ENCODE assay signal across 22 cellular contexts in the genomic region with DNA sequence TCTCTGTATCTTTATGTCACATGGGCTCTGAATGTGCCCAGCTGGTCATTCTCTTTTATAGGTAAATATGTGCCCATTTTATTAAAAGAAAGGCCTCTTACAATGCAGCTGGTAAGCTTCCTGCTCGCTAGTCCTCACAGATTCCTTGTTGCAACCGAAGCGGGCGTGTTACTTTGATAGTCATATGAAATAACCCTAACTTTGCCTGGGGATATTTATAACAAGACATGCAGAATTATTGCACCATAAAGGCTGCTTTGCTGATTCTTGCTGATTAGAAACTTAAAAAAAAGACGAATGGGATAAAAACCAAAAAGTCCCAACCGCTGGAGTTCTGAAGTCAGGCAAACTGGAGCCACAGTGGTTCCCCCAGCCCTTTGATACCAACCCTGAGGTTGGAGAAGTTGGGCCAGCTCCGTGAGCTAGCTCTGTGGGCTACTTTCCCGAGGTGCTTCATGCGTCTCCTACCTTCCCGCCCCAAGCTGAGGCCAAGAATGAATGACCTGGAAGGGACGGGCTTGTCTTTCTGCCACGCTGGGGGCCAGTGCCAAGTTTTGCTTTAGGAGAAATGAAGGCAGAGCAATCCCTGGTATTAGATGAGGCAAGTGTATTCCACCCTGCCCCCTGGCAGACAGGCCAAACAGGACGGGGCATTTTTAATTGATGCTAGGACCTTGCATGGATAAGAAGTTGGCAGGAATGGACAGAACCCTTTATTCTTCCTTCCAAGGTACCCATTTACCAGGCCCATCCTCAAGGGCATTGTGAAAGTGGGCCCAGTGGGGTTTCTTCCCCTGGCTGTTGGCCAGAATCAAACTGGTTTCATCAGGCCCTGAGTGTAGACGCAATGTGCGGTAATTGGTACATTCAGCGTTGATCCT.
"Had no signal": no experiment of that assay in that cellular context is flagged by ENCODE, and none has a peak within 500 bp of the region (broad histone marks: within the 10 kb centered on the region; RNA-seq: fewer than 3 reads in every experiment).

No MANE protein-coding gene starts in this region.

- H3K27me3 ChIP-seq: body of pancreas, right lobe of liver, spleen, transverse colon had no signal

- H3K27ac ChIP-seq: body of pancreas, prostate gland, right lobe of liver, spleen, transverse colon had no signal

- H3K27ac Mint-ChIP-seq: activated CD8-positive, alpha-beta memory T cell treated with anti-CD3 and anti-CD28 coated beads, Interleukin-2, amount 10 ng/mL, durations not matched to agents 7 days and 5 days; activated naive CD4-positive, alpha-beta T cell treated with anti-CD3 and anti-CD28 coated beads, Interleukin-2, amount 50 U/mL, for 24 hours; activated T-cell treated with anti-CD3 and anti-CD28 coated beads, Interleukin-2, amount 50 U/mL, for 24 hours; endodermal cell; naive thymus-derived CD8-positive, alpha-beta T cell; stimulated activated memory B cell treated with anti-CD40 and anti-IgM and Interleukin-4, amounts not matched to agents 10 μg/mL and 1 μg/mL and 100 μg/mL, for 72 hours; T-helper 2 cell treated with Interferon-gamma antibody and Interleukin-4, amounts not matched to agents 5 μg/mL and 100 μg/mL, for 36 hours had no signal

- H3K9me3 Mint-ChIP-seq: activated naive CD4-positive, alpha-beta T cell treated with anti-CD3 and anti-CD28 coated beads, Interleukin-2, amount 50 U/mL, for 24 hours; activated T-cell treated with anti-CD3 and anti-CD28 coated beads, Interleukin-2, amount 50 U/mL, for 24 hours; endodermal cell; naive thymus-derived CD8-positive, alpha-beta T cell; stimulated activated memory B cell treated with anti-CD40 and anti-IgM and Interleukin-4, amounts not matched to agents 10 μg/mL and 1 μg/mL and 100 μg/mL, for 72 hours; T-helper 2 cell treated with Interferon-gamma antibody and Interleukin-4, amounts not matched to agents 5 μg/mL and 100 μg/mL, for 36 hours had no signal

- H3K4me1 ChIP-seq: body of pancreas, prostate gland, right lobe of liver, spleen, transverse colon had no signal

- DNase-seq: activated CD4-positive, alpha-beta T cell treated with anti-CD3 and anti-CD28 coated beads, Interleukin-2, amount 50 U/mL, for 4 hours; activated CD8-positive, alpha-beta memory T cell treated with anti-CD3 and anti-CD28 coated beads, Interleukin-2, amount 10 ng/mL, durations not matched to agents 7 days and 5 days; activated effector memory CD4-positive, alpha-beta T cell treated with Interleukin-2 at 50 U/mL for 16 hours; activated T-cell treated with anti-CD3 and anti-CD28 coated beads, Interleukin-2, amount 50 U/mL, for 24 hours; amniotic stem cell; body of pancreas; dermis blood vessel endothelial cell; endodermal cell; left colon; mucosa of descending colon; naive thymus-derived CD8-positive, alpha-beta T cell; nucleus accumbens; right lobe of liver; spleen; stimulated activated CD4-positive, alpha-beta T cell treated with anti-CD3 and anti-CD28 coated beads, Interleukin-1b, Interleukin-23, amount 100 ng/mL, for 48 hours; SW 1271; transverse colon had no signal

- H3K27me3 Mint-ChIP-seq: activated CD8-positive, alpha-beta memory T cell treated with anti-CD3 and anti-CD28 coated beads, Interleukin-2, amount 10 ng/mL, durations not matched to agents 7 days and 5 days; activated naive CD4-positive, alpha-beta T cell treated with anti-CD3 and anti-CD28 coated beads, Interleukin-2, amount 50 U/mL, for 24 hours; activated T-cell treated with anti-CD3 and anti-CD28 coated beads, Interleukin-2, amount 50 U/mL, for 24 hours; naive thymus-derived CD8-positive, alpha-beta T cell; stimulated activated memory B cell treated with anti-CD40 and anti-IgM and Interleukin-4, amounts not matched to agents 10 μg/mL and 1 μg/mL and 100 μg/mL, for 72 hours had no signal

- H3K9me3 ChIP-seq: body of pancreas, mucosa of descending colon, prostate gland, right lobe of liver, transverse colon had no signal

- H3K36me3 ChIP-seq: prostate gland, right lobe of liver, spleen, transverse colon had no signal

- H3K4me1 Mint-ChIP-seq: activated CD8-positive, alpha-beta memory T cell treated with anti-CD3 and anti-CD28 coated beads, Interleukin-2, amount 10 ng/mL, durations not matched to agents 7 days and 5 days; activated naive CD4-positive, alpha-beta T cell treated with anti-CD3 and anti-CD28 coated beads, Interleukin-2, amount 50 U/mL, for 24 hours; naive thymus-derived CD8-positive, alpha-beta T cell had no signal

- H3K4me3 ChIP-seq: body of pancreas, lung, mucosa of descending colon, prostate gland, right lobe of liver, spleen, transverse colon had no signal

- ATAC-seq: activated CD8-positive, alpha-beta memory T cell treated with anti-CD3 and anti-CD28 coated beads, Interleukin-2, amount 10 ng/mL, durations not matched to agents 7 days and 5 days; body of pancreas; left colon; mucosa of descending colon; naive thymus-derived CD8-positive, alpha-beta T cell; right lobe of liver; stimulated activated memory B cell treated with anti-CD40 and anti-IgM and Interleukin-4, amounts not matched to agents 10 μg/mL and 1 μg/mL and 100 μg/mL, for 72 hours had no signal

- H3K36me3 Mint-ChIP-seq: activated CD8-positive, alpha-beta memory T cell treated with anti-CD3 and anti-CD28 coated beads, Interleukin-2, amount 10 ng/mL, durations not matched to agents 7 days and 5 days; activated naive CD4-positive, alpha-beta T cell treated with anti-CD3 and anti-CD28 coated beads, Interleukin-2, amount 50 U/mL, for 24 hours; naive thymus-derived CD8-positive, alpha-beta T cell; stimulated activated memory B cell treated with anti-CD40 and anti-IgM and Interleukin-4, amounts not matched to agents 10 μg/mL and 1 μg/mL and 100 μg/mL, for 72 hours had no signal

- H3K4me3 Mint-ChIP-seq: activated CD8-positive, alpha-beta memory T cell treated with anti-CD3 and anti-CD28 coated beads, Interleukin-2, amount 10 ng/mL, durations not matched to agents 7 days and 5 days; activated naive CD4-positive, alpha-beta T cell treated with anti-CD3 and anti-CD28 coated beads, Interleukin-2, amount 50 U/mL, for 24 hours; activated T-cell treated with anti-CD3 and anti-CD28 coated beads, Interleukin-2, amount 50 U/mL, for 24 hours; endodermal cell; naive thymus-derived CD8-positive, alpha-beta T cell; stimulated activated memory B cell treated with anti-CD40 and anti-IgM and Interleukin-4, amounts not matched to agents 10 μg/mL and 1 μg/mL and 100 μg/mL, for 72 hours; T-helper 2 cell treated with Interferon-gamma antibody and Interleukin-4, amounts not matched to agents 5 μg/mL and 100 μg/mL, for 36 hours had no signal
